Comparison of ENCODE assay signal across 9 cellular contexts in the genomic region with DNA sequence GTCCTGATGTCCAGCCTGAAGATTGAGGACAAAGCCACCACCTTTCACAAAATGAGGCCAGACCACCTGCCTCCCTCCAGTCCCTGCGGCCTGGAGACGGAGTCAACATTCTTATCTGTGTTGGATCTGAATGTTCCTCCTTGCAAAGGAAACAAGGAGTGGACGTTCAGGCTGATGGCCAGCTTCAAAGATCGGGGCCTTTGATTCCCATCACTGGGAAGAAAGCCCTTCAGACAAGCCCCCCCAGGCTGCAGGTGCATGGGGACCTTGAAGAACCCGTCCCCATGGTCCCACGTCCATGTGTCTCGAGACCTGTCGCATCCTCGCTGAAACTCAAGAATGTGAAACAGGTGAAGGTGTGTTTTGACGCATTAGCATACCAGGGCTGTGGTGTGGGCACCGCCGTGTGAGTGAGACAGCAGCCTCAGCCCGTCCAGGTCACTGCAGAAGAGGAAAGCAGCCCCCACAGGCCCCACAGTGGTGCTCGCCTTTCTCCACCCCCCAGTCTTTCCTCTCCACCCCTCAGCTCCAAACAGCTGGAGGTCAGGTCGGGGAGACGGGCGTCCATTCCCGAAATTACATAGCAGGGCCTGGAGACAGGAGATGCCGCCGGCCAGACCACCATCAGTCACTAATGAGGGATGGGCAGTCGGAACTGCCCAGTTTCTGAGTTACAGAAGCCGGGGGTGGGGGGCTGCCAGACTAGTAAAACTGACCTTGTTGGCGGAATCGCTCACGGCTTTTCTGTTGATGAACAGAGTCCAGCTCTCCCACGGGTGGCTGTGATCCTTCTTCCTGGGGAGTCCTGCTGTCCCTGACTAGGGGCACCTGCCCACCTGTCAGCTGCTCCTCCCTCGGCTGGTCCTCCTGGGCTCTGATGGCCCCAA. TPM values are rescaled to one million over a fixed set of nuclear protein-coding genes. Genes with fewer than 3 reads are reported as not detected.
DNase-seq lines count a peak whose midpoint lies in the region; ATAC-seq, FAIRE-seq and TF ChIP-seq lines count a peak whose summit lies in the region.
"Had no signal": no experiment of that assay in that cellular context is flagged by ENCODE, and none has a peak within 500 bp of the region (broad histone marks: within the 10 kb centered on the region; RNA-seq: fewer than 3 reads in every experiment).

No MANE protein-coding gene starts in this region.

- no peaks in the 10 kb centered on the region for H3K27me3 Mint-ChIP-seq in T-helper 1 cell treated with Interleukin-12 subunit alpha and Interleukin-12 subunit beta and Interleukin-4 antibody, amounts not matched to agents 30 μg/mL and 1 μg/mL, for 36 hours (ENCODE audit: low read depth)
- no peaks in the 10 kb centered on the region for H3K27me3 Mint-ChIP-seq in activated naive CD8-positive, alpha-beta T cell treated with anti-CD3 and anti-CD28 coated beads, Interleukin-2, amount 10 ng/mL, durations not matched to agents 7 days and 5 days

- ATAC-seq in activated naive CD8-positive, alpha-beta T cell treated with anti-CD3 and anti-CD28 coated beads, Interleukin-2, amount 10 ng/mL, durations not matched to agents 7 days and 5 days (ENCODE audit: low read depth), result no peak
- no peak for ATAC-seq in HG03108 (IDR thresholded peaks at IDR 0.05; ENCODE audit: unreplicated experiment)

- H3K4me3 Mint-ChIP-seq in T-helper 1 cell treated with Interleukin-12 subunit alpha and Interleukin-12 subunit beta and Interleukin-4 antibody, amounts not matched to agents 30 μg/mL and 1 μg/mL, for 36 hours, result peak overlapping the region; percentile 17
- peak overlapping the region; percentile 91 for H3K4me3 Mint-ChIP-seq in activated naive CD8-positive, alpha-beta T cell treated with anti-CD3 and anti-CD28 coated beads, Interleukin-2, amount 10 ng/mL, durations not matched to agents 7 days and 5 days

- no peak for DNase-seq in T-helper 1 cell
- DNase-seq in activated naive CD8-positive, alpha-beta T cell treated with anti-CD3 and anti-CD28 coated beads, Interleukin-2, amount 10 ng/mL, durations not matched to agents 7 days and 5 days, result no peak
- peak; percentile 69 for DNase-seq in kidney
- no peak for DNase-seq in retina
- DNase-seq in SKM-1 (lab: John Stamatoyannopoulos, UW; ENCODE audit: unreplicated experiment), result no peak

- POLR2A ChIA-PET in activated naive CD8-positive, alpha-beta T cell treated with anti-CD3 and anti-CD28 coated beads, Interleukin-2, amount 10 ng/mL, durations not matched to agents 7 days and 5 days (lab: Charles Lee), result interaction anchor here (0.7 to 5.0 kb wide), 9 partner anchors 9 to 612 kb away, joined by 3 to 37 read pairs (median 4); no protein-coding TSS in a partner anchor

- H3K27me3 ChIP-seq in stomach smooth muscle (ENCODE audit: control insufficient read depth in 1 of 2, insufficient read depth in 2 of 2, low read length in 2 of 2), result no peaks in the 10 kb centered on the region

- peaks cover 26% of the 10 kb centered on the region for H3K4me1 Mint-ChIP-seq in T-helper 1 cell treated with Interleukin-12 subunit alpha and Interleukin-12 subunit beta and Interleukin-4 antibody, amounts not matched to agents 30 μg/mL and 1 μg/mL, for 36 hours (ENCODE audit: low read depth)
- H3K4me1 Mint-ChIP-seq in activated naive CD8-positive, alpha-beta T cell treated with anti-CD3 and anti-CD28 coated beads, Interleukin-2, amount 10 ng/mL, durations not matched to agents 7 days and 5 days, result peaks cover 24% of the 10 kb centered on the region

- no peak for TF ChIP-seq CTCF in kidney (IDR thresholded peaks at IDR 0.05; ENCODE audit: borderline replicate concordance, extremely low read depth, insufficient read depth)

- intact Hi-C loops in kidney (cut with DNase I), result no loop called here

- peak overlapping the region; percentile 1 for H3K27ac Mint-ChIP-seq in T-helper 1 cell treated with Interleukin-12 subunit alpha and Interleukin-12 subunit beta and Interleukin-4 antibody, amounts not matched to agents 30 μg/mL and 1 μg/mL, for 36 hours
- H3K27ac Mint-ChIP-seq in activated naive CD8-positive, alpha-beta T cell treated with anti-CD3 and anti-CD28 coated beads, Interleukin-2, amount 10 ng/mL, durations not matched to agents 7 days and 5 days, result peak overlapping the region; percentile 99

- H3K4me3 ChIP-seq in kidney (ENCODE audit: low read length in 2 of 2), result peak overlapping the region; percentile 50 to 76
- H3K4me3 ChIP-seq in stomach smooth muscle (ENCODE audit: low read length in 2 of 2), result peak overlapping the region; percentile 78 to 86

- H3K9me3 Mint-ChIP-seq in T-helper 1 cell treated with Interleukin-12 subunit alpha and Interleukin-12 subunit beta and Interleukin-4 antibody, amounts not matched to agents 30 μg/mL and 1 μg/mL, for 36 hours, result no peaks in the 10 kb centered on the region
- no peaks in the 10 kb centered on the region for H3K9me3 Mint-ChIP-seq in activated naive CD8-positive, alpha-beta T cell treated with anti-CD3 and anti-CD28 coated beads, Interleukin-2, amount 10 ng/mL, durations not matched to agents 7 days and 5 days

- H3K4me1 ChIP-seq in kidney (ENCODE audit: control insufficient read depth in 1 of 2, insufficient read depth in 1 of 2, low read depth in 1 of 2, low read length in 2 of 2), result peaks cover 17 to 27% of the 10 kb centered on the region in 2 donors
- peaks cover 45% of the 10 kb centered on the region for H3K4me1 ChIP-seq in stomach smooth muscle (ENCODE audit: control insufficient read depth, insufficient read depth, low read length)

- peaks cover 0 to 5% of the 10 kb centered on the region in 2 donors for H3K36me3 ChIP-seq in kidney (ENCODE audit: control insufficient read depth in 1 of 2, insufficient read depth in 2 of 2, low read length in 2 of 2)
- peaks cover 11 to 17% of the 10 kb centered on the region in 2 donors for H3K36me3 ChIP-seq in stomach smooth muscle (ENCODE audit: control insufficient read depth in 2 of 2, insufficient read depth in 2 of 2, low read length in 2 of 2)

- peaks cover 17% of the 10 kb centered on the region for H3K36me3 Mint-ChIP-seq in T-helper 1 cell treated with Interleukin-12 subunit alpha and Interleukin-12 subunit beta and Interleukin-4 antibody, amounts not matched to agents 30 μg/mL and 1 μg/mL, for 36 hours (ENCODE audit: low read depth)
- H3K36me3 Mint-ChIP-seq in activated naive CD8-positive, alpha-beta T cell treated with anti-CD3 and anti-CD28 coated beads, Interleukin-2, amount 10 ng/mL, durations not matched to agents 7 days and 5 days, result peaks cover 14% of the 10 kb centered on the region

- FAIRE-seq in kidney (lab: Jason Lieb, UNC), result no peak
- FAIRE-seq: A204.1 had no signal

- H3K9ac ChIP-seq in kidney (ENCODE audit: low read length in 2 of 2) (peak overlapping the region; percentile 54 to 69), stomach smooth muscle (ENCODE audit: low read length in 2 of 2) (peak overlapping the region; percentile 64 to 81)

- H3K9me3 ChIP-seq in kidney (ENCODE audit: control insufficient read depth in 1 of 2, low read length in 2 of 2) (no peaks in the 10 kb centered on the region), stomach smooth muscle (ENCODE audit: control insufficient read depth in 2 of 2, low read length in 2 of 2) (no peaks in the 10 kb centered on the region)

- peak overlapping the region; percentile 11 to 96 for H3K27ac ChIP-seq in kidney (ENCODE audit: low read depth in 2 of 2, low read length in 2 of 2)
- peak overlapping the region; percentile 91 for H3K27ac ChIP-seq in stomach smooth muscle (ENCODE audit: low read length)

RNA-seq across cellular contexts. Expression of a gene that starts 0.9 kb away (rescaled TPM):
- 100 to 1,000 TPM; 135 to 140 TPM for total RNA-seq in activated naive CD8-positive, alpha-beta T cell treated with anti-CD3 and anti-CD28 coated beads, Interleukin-2, amount 10 ng/mL, durations not matched to agents 7 days and 5 days
- 160 TPM for total RNA-seq in kidney
- polyA plus RNA-seq in kidney (ENCODE audit: insufficient read depth, low read depth, low replicate concordance), result 69.7 TPM

RNA-seq across cellular contexts. Expression of a gene that starts 43.0 kb away (rescaled TPM):
- total RNA-seq in activated naive CD8-positive, alpha-beta T cell treated with anti-CD3 and anti-CD28 coated beads, Interleukin-2, amount 10 ng/mL, durations not matched to agents 7 days and 5 days, result 100 to 1,000 TPM; 286 to 320 TPM
- 9.2 TPM for total RNA-seq in kidney
- polyA plus RNA-seq in kidney (ENCODE audit: insufficient read depth, low read depth, low replicate concordance), result 1.0 TPM

RNA-seq across cellular contexts. Expression of a gene that starts 45.5 kb away (rescaled TPM):
- 100 to 1,000 TPM; 195 to 211 TPM for total RNA-seq in activated naive CD8-positive, alpha-beta T cell treated with anti-CD3 and anti-CD28 coated beads, Interleukin-2, amount 10 ng/mL, durations not matched to agents 7 days and 5 days
- total RNA-seq in kidney, result 85.7 TPM
- 28.8 TPM for polyA plus RNA-seq in kidney (ENCODE audit: insufficient read depth, low read depth, low replicate concordance)

RNA-seq across cellular contexts. Expression of a gene that starts 59.2 kb away (rescaled TPM):
- total RNA-seq in activated naive CD8-positive, alpha-beta T cell treated with anti-CD3 and anti-CD28 coated beads, Interleukin-2, amount 10 ng/mL, durations not matched to agents 7 days and 5 days, result 1 to 10 TPM in 1 of 2 experiments, under 1 TPM in 1; 0.86 to 1.0 TPM
- total RNA-seq in kidney, result 87.5 TPM
- 15.4 TPM for polyA plus RNA-seq in kidney (ENCODE audit: insufficient read depth, low read depth, low replicate concordance)

Comparison
In these comparisons a context has a peak if more than half of its experiments do, and no peak if none do; other contexts are left out.
1. RNA of a gene that starts 43.0 kb away (total RNA-seq): 286 to 320 TPM in activated naive CD8-positive, alpha-beta T cell treated with anti-CD3 and anti-CD28 coated beads, Interleukin-2, amount 10 ng/mL, durations not matched to agents 7 days and 5 days; 9.2 TPM in kidney (single experiment); every median in the first group is over 10 times any median in the second.